In the genomic region with DNA sequence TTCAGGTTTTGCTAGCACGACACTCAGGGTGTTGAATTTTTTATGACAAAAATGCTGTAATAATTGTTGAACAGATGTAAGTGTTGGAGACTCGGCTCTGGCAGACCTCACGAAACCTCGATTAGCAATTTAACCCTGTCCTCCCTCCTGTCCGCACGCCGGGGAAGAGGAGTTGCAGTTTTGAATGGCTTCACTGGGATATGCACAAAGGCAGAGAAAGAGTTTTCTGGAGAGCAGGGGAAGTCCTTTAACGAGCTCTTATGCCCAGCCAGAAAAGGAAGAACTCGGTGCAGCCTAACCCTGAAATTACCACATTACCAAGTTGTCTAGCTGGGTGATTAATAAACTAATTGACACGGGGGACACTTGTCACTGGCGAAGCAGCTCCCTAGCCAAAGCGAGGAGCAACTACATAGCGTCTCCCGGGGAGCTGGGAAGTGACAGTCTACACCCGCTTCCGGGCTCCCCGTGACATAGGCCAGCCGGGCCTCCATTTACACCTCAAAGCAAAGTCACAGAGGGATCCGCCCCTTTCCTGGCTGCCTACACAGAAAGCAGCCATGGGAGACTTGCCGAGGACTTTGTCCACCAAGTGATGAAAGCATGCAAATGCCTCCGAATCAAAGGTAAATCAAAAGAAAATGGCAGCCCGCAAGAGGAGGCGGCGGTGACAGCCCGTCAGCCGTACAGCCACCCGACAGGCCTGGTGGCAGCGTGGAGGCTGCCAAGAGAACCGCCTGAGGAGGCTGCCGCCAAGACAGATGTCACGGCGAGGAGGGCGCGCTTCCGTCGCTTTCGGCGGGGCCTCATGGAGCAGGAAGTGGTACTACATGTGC, we compare ENCODE assay signal across 8 cellular contexts.
A peak's percentile ranks its signal among the peaks of the same experiment; 100 is the strongest.
DNase-seq lines count a peak whose midpoint lies in the region.

No MANE protein-coding gene starts in this region.

- peak overlapping the region; percentile 44 for H3K4me3 ChIP-seq in iPS-18c (ENCODE audit: insufficient read depth, low read depth, low read length)

- DNase-seq in RPMI8226, result peak; percentile 3
- DNase-seq in activated gamma-delta T cell (lab: John Stamatoyannopoulos, UW), result peak; percentile 50
- DNase-seq in stimulated activated CD4-positive, alpha-beta T cell treated with anti-CD3 and anti-CD28 coated beads, Interleukin-2, amount 100 ng/mL, for 4 hours (ENCODE audit: low read depth), result peak; percentile 79
- no peak for DNase-seq in NCI-H1048 (lab: John Stamatoyannopoulos, UW)
- DNase-seq in GM19240 (ENCODE audit: insufficient read length, low spot score), result no peak
- DNase-seq in RKO (ENCODE audit: low spot score), result no peak
- no peak for DNase-seq in SW 1271 (lab: John Stamatoyannopoulos, UW)

- H3K9me3 ChIP-seq in iPS-18c (ENCODE audit: control insufficient read depth, insufficient read depth, low read length), result peaks cover 2% of the 10 kb centered on the region

Comparison
In these comparisons a context has a peak if more than half of its experiments do, and no peak if none do; other contexts are left out.
1. DNase-seq: peak in RPMI8226 (single experiment), activated gamma-delta T cell (single experiment) and stimulated activated CD4-positive, alpha-beta T cell treated with anti-CD3 and anti-CD28 coated beads, Interleukin-2, amount 100 ng/mL, for 4 hours (single experiment); none in NCI-H1048 (single experiment), GM19240 (single experiment), RKO (single experiment) and SW 1271 (0 of 2).